ENCODE assay signal across 1 cellular context in genomic region chrX:110561036-110561435, GRCh38.
TF ChIP-seq lines count a peak whose summit lies in the region.

No MANE protein-coding gene starts in this region.

TF ChIP-seq in WTC11, 78 proteins besides CTCF, POLR2A, EP300 and RAD21 (continued from another document):
- TF ChIP-seq AR (CRISPR knock-in tag; IDR thresholded peaks at IDR 0.05) (no peak), E2F1 (CRISPR knock-in tag; IDR thresholded peaks at IDR 0.05) (no peak), NFATC4 (CRISPR knock-in tag; IDR thresholded peaks at IDR 0.05) (no peak)
